Comparison of ENCODE assay signal across 2 cellular contexts in the genomic region with DNA sequence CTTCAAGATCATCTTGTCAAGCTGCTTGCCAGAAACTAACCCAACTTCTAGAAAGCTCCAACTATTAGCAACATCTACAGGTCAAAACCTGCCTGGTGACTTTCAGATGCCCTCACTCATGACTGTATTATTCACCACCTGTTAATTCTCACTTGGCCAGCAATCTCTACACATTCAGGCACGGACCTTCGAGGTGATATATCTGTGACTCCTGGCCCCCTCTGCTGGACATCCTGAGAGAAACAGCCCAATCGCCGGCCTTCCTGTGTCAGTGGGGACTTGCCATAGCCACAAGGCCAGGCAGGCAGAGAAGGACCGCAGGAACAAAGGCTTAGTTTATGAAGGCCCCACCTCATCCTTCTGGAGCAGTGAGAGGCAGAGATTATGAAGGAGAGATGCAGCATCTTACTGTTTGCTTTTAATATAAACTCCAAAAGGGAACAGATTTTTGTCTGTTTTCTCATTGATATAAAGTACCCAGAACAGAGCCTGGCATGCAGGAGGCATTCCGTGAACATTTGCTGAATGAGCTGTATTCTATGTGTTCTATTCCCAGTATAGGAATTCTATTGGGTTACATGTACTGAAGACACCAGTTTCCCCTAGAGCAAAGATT.
TF ChIP-seq lines count a peak whose summit lies in the region.

No MANE protein-coding gene starts in this region.

TF ChIP-seq in SK-N-SH treated with all-trans-retinoic acid at 6 μM for 48 hours, 23 proteins besides CTCF, POLR2A, EP300 and RAD21 (continued from another document):
- TF ChIP-seq, protein P1, sequence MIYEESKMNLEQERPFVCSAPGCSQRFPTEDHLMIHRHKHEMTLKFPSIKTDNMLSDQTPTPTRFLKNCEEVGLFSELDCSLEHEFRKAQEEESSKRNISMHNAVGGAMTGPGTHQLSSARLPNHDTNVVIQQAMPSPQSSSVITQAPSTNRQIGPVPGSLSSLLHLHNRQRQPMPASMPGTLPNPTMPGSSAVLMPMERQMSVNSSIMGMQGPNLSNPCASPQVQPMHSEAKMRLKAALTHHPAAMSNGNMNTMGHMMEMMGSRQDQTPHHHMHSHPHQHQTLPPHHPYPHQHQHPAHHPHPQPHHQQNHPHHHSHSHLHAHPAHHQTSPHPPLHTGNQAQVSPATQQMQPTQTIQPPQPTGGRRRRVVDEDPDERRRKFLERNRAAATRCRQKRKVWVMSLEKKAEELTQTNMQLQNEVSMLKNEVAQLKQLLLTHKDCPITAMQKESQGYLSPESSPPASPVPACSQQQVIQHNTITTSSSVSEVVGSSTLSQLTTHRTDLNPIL (CRISPR knock-in tag; IDR thresholded peaks at IDR 0.05; ENCODE audit: low read depth) = no peak
- no peak for TF ChIP-seq ZNF8 (CRISPR knock-in tag; IDR thresholded peaks at IDR 0.05)
- TF ChIP-seq ISL1 (CRISPR knock-in tag; IDR thresholded peaks at IDR 0.05) = no peak
- TF ChIP-seq ZNF70 (CRISPR knock-in tag; IDR thresholded peaks at IDR 0.05) = no peak
- TF ChIP-seq ZNF565 (CRISPR knock-in tag; conservative IDR thresholded peaks at IDR 0.05; ENCODE audit: low read depth) = no peak
- TF ChIP-seq BACH2 (CRISPR knock-in tag; IDR thresholded peaks at IDR 0.05; ENCODE audit: borderline replicate concordance) = no peak
- TF ChIP-seq TOX (CRISPR knock-in tag; IDR thresholded peaks at IDR 0.05; ENCODE audit: borderline replicate concordance) = no peak
- no peak for TF ChIP-seq RARB (CRISPR knock-in tag; IDR thresholded peaks at IDR 0.05)
- TF ChIP-seq, protein P2, sequence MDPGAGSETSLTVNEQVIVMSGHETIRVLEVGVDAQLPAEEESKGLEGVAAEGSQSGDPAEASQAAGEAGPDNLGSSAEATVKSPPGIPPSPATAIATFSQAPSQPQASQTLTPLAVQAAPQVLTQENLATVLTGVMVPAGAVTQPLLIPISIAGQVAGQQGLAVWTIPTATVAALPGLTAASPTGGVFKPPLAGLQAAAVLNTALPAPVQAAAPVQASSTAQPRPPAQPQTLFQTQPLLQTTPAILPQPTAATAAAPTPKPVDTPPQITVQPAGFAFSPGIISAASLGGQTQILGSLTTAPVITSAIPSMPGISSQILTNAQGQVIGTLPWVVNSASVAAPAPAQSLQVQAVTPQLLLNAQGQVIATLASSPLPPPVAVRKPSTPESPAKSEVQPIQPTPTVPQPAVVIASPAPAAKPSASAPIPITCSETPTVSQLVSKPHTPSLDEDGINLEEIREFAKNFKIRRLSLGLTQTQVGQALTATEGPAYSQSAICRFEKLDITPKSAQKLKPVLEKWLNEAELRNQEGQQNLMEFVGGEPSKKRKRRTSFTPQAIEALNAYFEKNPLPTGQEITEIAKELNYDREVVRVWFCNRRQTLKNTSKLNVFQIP (CRISPR knock-in tag; IDR thresholded peaks at IDR 0.05; ENCODE audit: borderline replicate concordance, low read depth) = no peak

TF ChIP-seq in K562, 482 proteins besides CTCF, POLR2A, EP300 and RAD21 (continued from another document):
- 0 out of 2 replicates have a peak, but pooled peaks have one; percentile 19 for TF ChIP-seq PHF21A (IDR thresholded peaks at IDR 0.05; ENCODE audit: borderline replicate concordance, low read depth)
